9 cellular contexts compared by ENCODE assay signal in genomic region chr16:53220585-53220984, GRCh38.
DNase-seq lines count a peak whose midpoint lies in the region; ATAC-seq and TF ChIP-seq lines count a peak whose summit lies in the region.
"Had no signal": no experiment of that assay in that cellular context is flagged by ENCODE, and none has a peak within 500 bp of the region (broad histone marks: within the 10 kb centered on the region; RNA-seq: fewer than 3 reads in every experiment).

No MANE protein-coding gene starts in this region.

- H3K36me3 ChIP-seq in SK-N-MC (ENCODE audit: insufficient read depth, low read length) (peaks cover 22% of the 10 kb centered on the region), heart left ventricle (peaks cover 0 to 36% (median 21%) of the 10 kb centered on the region in 9 donors), stomach (peaks cover 0 to 22% (median 19%) of the 10 kb centered on the region in 4 donors)

- no peak overlapping the region for H3K9ac ChIP-seq in SK-N-MC (ENCODE audit: insufficient read length)

- peak in 10 of 12 donors; percentile 4 to 56 (median 28) for TF ChIP-seq CTCF in heart left ventricle (IDR thresholded peaks at IDR 0.05)
- TF ChIP-seq CTCF in stomach (IDR thresholded peaks at IDR 0.05): peak in 1 of 7 experiments; percentile 12

- ATAC-seq in heart left ventricle (peak in 3 of 4 donors; percentile 47 to 66 (median 65)), GM21528 (IDR thresholded peaks at IDR 0.05; ENCODE audit: low FRiP score, unreplicated experiment) (no peak), GM19035 (IDR thresholded peaks at IDR 0.05; ENCODE audit: unreplicated experiment) (no peak)

- TF ChIP-seq EP300 in stomach (IDR thresholded peaks at IDR 0.05): no peak

- TF ChIP-seq POLR2A in heart left ventricle (IDR thresholded peaks at IDR 0.05) (no peak), stomach (IDR thresholded peaks at IDR 0.05) (no peak)

- DNase-seq in NCI-H2227 (lab: John Stamatoyannopoulos, UW; ENCODE audit: unreplicated experiment): peak; percentile 3
- no peak for DNase-seq in NCI-H2227 treated with DMSO at 0.1 percent for 48 hours (lab: John Stamatoyannopoulos, UW)
- DNase-seq in SK-N-MC (ENCODE audit: low read depth, low spot score): no peak
- no peak for DNase-seq in heart left ventricle
- DNase-seq in stomach: no peak
- DNase-seq in activated effector memory CD4-positive, alpha-beta T cell treated with Interleukin-2 at 50 U/mL for 16 hours: no peak
- DNase-seq: activated T-cell treated with anti-CD3 and anti-CD28 coated beads, Interleukin-2, amount 50 U/mL, for 72 hours had no signal

- H3K4me1 ChIP-seq in heart left ventricle: peaks cover 23 to 80% (median 64%) of the 10 kb centered on the region in 12 donors
- peaks cover 23 to 80% (median 44%) of the 10 kb centered on the region in 4 donors for H3K4me1 ChIP-seq in stomach

- peak overlapping the region; percentile 47 for H3K4me3 ChIP-seq in SK-N-MC
- H3K4me3 ChIP-seq in heart left ventricle: peak overlapping the region in 1 of 12 donors; percentile 9
- no peak overlapping the region for H3K4me3 ChIP-seq in stomach

- intact Hi-C loops in heart left ventricle (cut with DNase I) (loop anchor here in 3 of 10 donors (5.0 kb wide), 2 partner anchors 88 to 168 kb away; partner anchors contain the start of genes CHD9 (in 1 of the 3) and CHD9NB (in 1 of the 3)), stomach (cut with DNase I; ENCODE audit: low total_unique reads) (no loop called here)

- peak overlapping the region; percentile 93; the same call in 1 of the 2 replicates for H3K27ac ChIP-seq in SK-N-MC
- H3K27ac ChIP-seq in heart left ventricle: peak overlapping the region; percentile 20 to 86 (median 69)
- peak overlapping the region in 4 of 5 donors; percentile 2 to 77 (median 66) for H3K27ac ChIP-seq in stomach

- H3K27me3 ChIP-seq in heart left ventricle (no peaks in the 10 kb centered on the region), stomach (no peaks in the 10 kb centered on the region)

- 77 to 81% (median 79%) methylated on average over 2 of the region's 2 CpGs for WGBS in heart left ventricle, 4 donors
- WGBS in stomach, 5 donors: 89 to 99% (median 91%) methylated on average over 2 of the region's 2 CpGs

- H3K9me3 ChIP-seq in SK-N-MC (ENCODE audit: low read depth, low read length) (no peaks in the 10 kb centered on the region), heart left ventricle (no peaks in the 10 kb centered on the region), stomach (no peaks in the 10 kb centered on the region)

Comparison
In these comparisons a context has a peak if more than half of its experiments do, and no peak if none do; other contexts are left out.
1. ATAC-seq: peak in heart left ventricle (3 of 4); none in GM21528 (single experiment) and GM19035 (single experiment).
2. Peak in every context shown above with its lines, with median percentiles within 50 percentile points of each other: H3K27ac ChIP-seq.